In the genomic region with DNA sequence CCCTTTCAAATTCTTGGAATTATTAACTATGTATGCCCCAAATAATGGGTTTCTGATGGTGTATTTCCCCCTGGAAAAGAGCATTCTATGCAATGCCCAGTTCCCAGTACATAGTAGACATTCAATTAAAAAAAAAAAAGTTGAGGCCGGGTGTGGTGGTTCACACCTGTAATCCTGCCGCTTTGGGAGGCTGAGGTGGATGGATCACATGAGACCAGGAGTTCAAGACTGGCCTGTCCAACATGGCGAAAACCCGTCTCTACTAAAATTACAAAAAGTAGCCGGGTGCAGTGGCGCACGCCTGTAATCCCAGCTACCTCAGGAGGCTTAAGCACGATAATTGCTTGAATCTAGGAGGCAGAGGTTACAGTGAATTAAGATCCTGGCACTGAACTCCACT, we compare ENCODE assay signal across 26 cellular contexts.
A peak's percentile ranks its signal among the peaks of the same experiment; 100 is the strongest.
DNase-seq lines count a peak whose midpoint lies in the region; ATAC-seq, FAIRE-seq and TF ChIP-seq lines count a peak whose summit lies in the region.
"Had no signal": no experiment of that assay in that cellular context is flagged by ENCODE, and none has a peak within 500 bp of the region (broad histone marks: within the 10 kb centered on the region; RNA-seq: fewer than 3 reads in every experiment).

No MANE protein-coding gene starts in this region.

- no peaks in the 10 kb centered on the region for H3K9me3 ChIP-seq in BLaER1 treated with 17β-estradiol and CSF1 and Interleukin-3, amounts not matched to agents 10 nM and 100 nM (replicated peaks in 1 of 11)
- no peaks in the 10 kb centered on the region for H3K9me3 ChIP-seq in K562 (replicated peaks; ENCODE audit: control insufficient read depth, insufficient read depth, low read depth, low read length)
- H3K9me3 ChIP-seq in liver (ENCODE audit: control insufficient read depth in 4 of 4, low read length in 3 of 4) = no peaks in the 10 kb centered on the region
- no peaks in the 10 kb centered on the region for H3K9me3 ChIP-seq in lower lobe of right lung
- H3K9me3 ChIP-seq: BLaER1, SK-N-SH had no signal

- H3K36me3 ChIP-seq in BLaER1 treated with 17β-estradiol and CSF1 and Interleukin-3, amounts not matched to agents 10 nM and 100 nM = no peaks in the 10 kb centered on the region
- H3K36me3 ChIP-seq in K562 (ENCODE audit: control insufficient read depth, insufficient read depth, low read length) (no peaks in the 10 kb centered on the region), liver (ENCODE audit: control insufficient read depth in 4 of 4, insufficient read depth in 3 of 4, low read depth in 1 of 4, low read length in 3 of 4) (no peaks in the 10 kb centered on the region), lower lobe of right lung (no peaks in the 10 kb centered on the region)
- H3K36me3 ChIP-seq: BLaER1 had no signal

- H3K27ac ChIP-seq in BLaER1 treated with 17β-estradiol and CSF1 and Interleukin-3, amounts not matched to agents 10 nM and 100 nM = peak overlapping the region in 8 of 11 experiments; percentile 75 to 87 (median 83); a peak in 11 of 22 replicates
- H3K27ac ChIP-seq in K562 (ENCODE audit: extremely low read depth, low read depth, low read length) (peak overlapping the region; percentile 82; the same call in 2 of the 3 replicates), liver (ENCODE audit: low read depth in 1 of 2, low read length in 2 of 2) (peak overlapping the region; percentile 84 to 96), lower lobe of right lung (no peak overlapping the region)

- TF ChIP-seq EP300 in K562 (IDR thresholded peaks at IDR 0.05; ENCODE audit: low read length) = no peak

- H3K9me3 Mint-ChIP-seq in Calu3 (ENCODE audit: low read depth, unreplicated experiment) (no peaks in the 10 kb centered on the region), endothelial cell (ENCODE audit: unreplicated experiment) (no peaks in the 10 kb centered on the region)
- H3K9me3 Mint-ChIP-seq: CD4-positive, alpha-beta memory T cell had no signal

- H3K4me1 Mint-ChIP-seq in Calu3 (ENCODE audit: low read depth, unreplicated experiment) = peaks cover 48% of the 10 kb centered on the region
- peaks cover 20% of the 10 kb centered on the region for H3K4me1 Mint-ChIP-seq in endothelial cell (ENCODE audit: unreplicated experiment)

- TF ChIP-seq RAD21 in K562 (CRISPR knock-in tag; conservative IDR thresholded peaks at IDR 0.05 in 1 of 2, IDR thresholded peaks at IDR 0.05 in 1 of 2) (no peak), liver (IDR thresholded peaks at IDR 0.05) (no peak)

- H3K27me3 Mint-ChIP-seq in Calu3 (ENCODE audit: unreplicated experiment) = no peaks in the 10 kb centered on the region
- peaks cover 1% of the 10 kb centered on the region for H3K27me3 Mint-ChIP-seq in endothelial cell (ENCODE audit: unreplicated experiment)
- H3K27me3 Mint-ChIP-seq: CD4-positive, alpha-beta memory T cell had no signal

- 94% methylated on average over 8 of the region's 8 CpGs for WGBS in K562 (ENCODE audit: insufficient coverage, low coverage, missing lambda C conversion rate)
- WGBS in liver = 66% methylated on average over 8 of the region's 8 CpGs

- no peaks in the 10 kb centered on the region for H3K27me3 ChIP-seq in BLaER1 treated with 17β-estradiol and CSF1 and Interleukin-3, amounts not matched to agents 10 nM and 100 nM
- no peaks in the 10 kb centered on the region for H3K27me3 ChIP-seq in K562 (ENCODE audit: control insufficient read depth in 2 of 2, insufficient read depth in 2 of 2, low read length in 2 of 2)
- no peaks in the 10 kb centered on the region for H3K27me3 ChIP-seq in liver (ENCODE audit: control insufficient read depth in 4 of 4, insufficient read depth in 4 of 4, low read length in 3 of 4)
- H3K27me3 ChIP-seq in lower lobe of right lung (ENCODE audit: low read depth) = no peaks in the 10 kb centered on the region
- H3K27me3 ChIP-seq: BLaER1 had no signal

- no peak overlapping the region; a peak in 1 of 22 replicates for H3K9ac ChIP-seq in BLaER1 treated with 17β-estradiol and CSF1 and Interleukin-3, amounts not matched to agents 10 nM and 100 nM
- H3K9ac ChIP-seq in K562 (ENCODE audit: insufficient read depth in 1 of 2, low read depth in 2 of 2, low read length in 2 of 2) (no peak overlapping the region), liver (ENCODE audit: low read depth in 1 of 2, low read length in 2 of 2) (no peak overlapping the region)
- H3K9ac ChIP-seq: SK-N-SH had no signal

- in situ Hi-C loops in K562 (cut with MboI) = no loop called here

- TF ChIP-seq CTCF in Calu3 (IDR thresholded peaks at IDR 0.05; ENCODE audit: unreplicated experiment) = no peak
- TF ChIP-seq CTCF in K562 (IDR thresholded peaks at IDR 0.05 in 2 of 3, conservative IDR thresholded peaks at IDR 0.05 in 1 of 3; ENCODE audit: insufficient read depth in 2 of 3, low read depth in 1 of 3, low read length in 3 of 3) = no peak
- TF ChIP-seq CTCF in liver (IDR thresholded peaks at IDR 0.05; ENCODE audit: low read depth, low read length, missing input control) = no peak
- TF ChIP-seq CTCF in lower lobe of right lung (IDR thresholded peaks at IDR 0.05) = no peak
- TF ChIP-seq CTCF in endothelial cell (IDR thresholded peaks at IDR 0.05; ENCODE audit: unreplicated experiment) = no peak

- peak overlapping the region; percentile 98 for H2AFZ ChIP-seq in K562 (ENCODE audit: low read depth, low read length)

- no peaks in the 10 kb centered on the region for H4K20me1 ChIP-seq in BLaER1 treated with 17β-estradiol and CSF1 and Interleukin-3, amounts not matched to agents 10 nM and 100 nM
- H4K20me1 ChIP-seq in K562 (replicated peaks; ENCODE audit: control insufficient read depth, insufficient read depth, low read length) = no peaks in the 10 kb centered on the region
- H4K20me1 ChIP-seq: BLaER1 had no signal

- BruUV-seq in Calu3 (replicated peaks; lab: Mats Ljungman, UMichigan) = no TSS peak
- no TSS peak for BruUV-seq in K562 (replicated peaks; lab: Mats Ljungman, UMichigan)

- CTCF ChIA-PET in Calu3 (lab: Charles Lee) (interaction anchor here (0.8 to 1.3 kb wide), 3 partner anchors 34 to 97 kb away, joined by 3 to 4 read pairs (median 3); no protein-coding TSS in a partner anchor), K562 (lab: Yijun Ruan, JAX; ENCODE audit: low intra/inter-chr PET ratio) (no interaction called here)

- H3K27ac Mint-ChIP-seq in Calu3 (ENCODE audit: unreplicated experiment) (peak overlapping the region; percentile 76), endothelial cell (ENCODE audit: unreplicated experiment) (no peak overlapping the region)

- H3K36me3 Mint-ChIP-seq in Calu3 (ENCODE audit: insufficient read depth, unreplicated experiment) = no peaks in the 10 kb centered on the region
- H3K36me3 Mint-ChIP-seq in endothelial cell (ENCODE audit: low read depth, unreplicated experiment) = no peaks in the 10 kb centered on the region
- H3K36me3 Mint-ChIP-seq: CD4-positive, alpha-beta memory T cell had no signal

- no peaks in the 10 kb centered on the region for H3K79me2 ChIP-seq in K562 (ENCODE audit: control insufficient read depth, insufficient read depth, low read length)

- DNase-seq in Calu3 (no peak), K562 (ENCODE audit: extremely low read depth in 1 of 4, low spot score in 3 of 4) (no peak), lower lobe of right lung (no peak), endothelial cell (ENCODE audit: low spot score) (no peak)
- DNase-seq: ACHN; CD4-positive, alpha-beta memory T cell; EL; GF-D8; KG1; NCI-H1105; NCI-H146; NCI-H2029 treated with DMSO at 0.1 percent for 48 hours; NCI-H345; NCI-H524; NCI-H774; PC-3; RPMI8226; SIG-M5; SK-N-SH had no signal

- FAIRE-seq in K562 (lab: Jason Lieb, UNC) = no peak
- FAIRE-seq: GM19239, H54 had no signal

- peak overlapping the region in 7 of 11 experiments; percentile 72 to 91 (median 81); a peak in 11 of 22 replicates for H3K4me2 ChIP-seq in BLaER1 treated with 17β-estradiol and CSF1 and Interleukin-3, amounts not matched to agents 10 nM and 100 nM
- H3K4me2 ChIP-seq in K562 (ENCODE audit: insufficient read depth, low read length) = no peak overlapping the region
- H3K4me2 ChIP-seq: SK-N-SH had no signal

- H3K4me3 Mint-ChIP-seq in Calu3 (ENCODE audit: low read depth, unreplicated experiment) = peak overlapping the region; percentile 51
- H3K4me3 Mint-ChIP-seq in endothelial cell (ENCODE audit: unreplicated experiment) = no peak overlapping the region

- no peak for ATAC-seq in K562
- no peak for ATAC-seq in GM19035 (IDR thresholded peaks at IDR 0.05; ENCODE audit: unreplicated experiment)
- ATAC-seq in GM19324 (IDR thresholded peaks at IDR 0.05; ENCODE audit: low FRiP score, unreplicated experiment) = no peak
- ATAC-seq in lower lobe of right lung = no peak
- ATAC-seq: PC-3 had no signal

- H3K4me3 ChIP-seq in BLaER1 treated with 17β-estradiol and CSF1 and Interleukin-3, amounts not matched to agents 10 nM and 100 nM = no peak overlapping the region
- H3K4me3 ChIP-seq in K562 (no peak overlapping the region), liver (ENCODE audit: low read depth in 1 of 3, low read length in 3 of 3) (no peak overlapping the region), lower lobe of right lung (no peak overlapping the region)
- H3K4me3 ChIP-seq: BLaER1 had no signal

- TF ChIP-seq POLR2A in K562 (conservative IDR thresholded peaks at IDR 0.05) = no peak

- H3K4me1 ChIP-seq in BLaER1 treated with 17β-estradiol and CSF1 and Interleukin-3, amounts not matched to agents 10 nM and 100 nM = peaks cover 32 to 63% (median 42%) of the 10 kb centered on the region in 10 experiments
- peaks cover 8 to 24% of the 10 kb centered on the region in 2 experiments for H3K4me1 ChIP-seq in K562 (replicated peaks in 1 of 2; ENCODE audit: control insufficient read depth in 2 of 2, insufficient read depth in 2 of 2, low read length in 2 of 2)
- H3K4me1 ChIP-seq in liver (ENCODE audit: control insufficient read depth in 4 of 4, insufficient read depth in 4 of 4, low read length in 3 of 4) = peaks cover 0 to 32% (median 30%) of the 10 kb centered on the region in 4 donors
- H3K4me1 ChIP-seq in lower lobe of right lung = peaks cover 32% of the 10 kb centered on the region

- H3K9me1 ChIP-seq in K562 (ENCODE audit: control insufficient read depth, insufficient read depth, low read length) = no peaks in the 10 kb centered on the region

- intact Hi-C loops in Calu3 (cut with micrococcal nuclease; ENCODE audit: unreplicated experiment) = loop anchor here (2.0 to 5.0 kb wide), 3 partner anchors 55 to 80 kb away; no protein-coding TSS in a partner anchor
- intact Hi-C loops in K562 (cut with micrococcal nuclease) = no loop called here
- intact Hi-C loops in lower lobe of right lung (cut with DNase I) = no loop called here

- POLR2A ChIA-PET in K562 (lab: Yijun Ruan, JAX) = no interaction called here

TF ChIP-seq in liver, 16 proteins besides CTCF, POLR2A, EP300 and RAD21 (continues in another document):
- TF ChIP-seq HNF4G (IDR thresholded peaks at IDR 0.05) = no peak
- no peak for TF ChIP-seq JUND (IDR thresholded peaks at IDR 0.05)
- no peak for TF ChIP-seq GABPA (IDR thresholded peaks at IDR 0.05 in 1 of 2, conservative IDR thresholded peaks at IDR 0.05 in 1 of 2)
- no peak for TF ChIP-seq FOXA1 (IDR thresholded peaks at IDR 0.05)
- TF ChIP-seq, protein P1, sequence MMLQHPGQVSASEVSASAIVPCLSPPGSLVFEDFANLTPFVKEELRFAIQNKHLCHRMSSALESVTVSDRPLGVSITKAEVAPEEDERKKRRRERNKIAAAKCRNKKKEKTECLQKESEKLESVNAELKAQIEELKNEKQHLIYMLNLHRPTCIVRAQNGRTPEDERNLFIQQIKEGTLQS (IDR thresholded peaks at IDR 0.05) = no peak
